Comparison of ENCODE assay signal across 10 cellular contexts in the genomic region with DNA sequence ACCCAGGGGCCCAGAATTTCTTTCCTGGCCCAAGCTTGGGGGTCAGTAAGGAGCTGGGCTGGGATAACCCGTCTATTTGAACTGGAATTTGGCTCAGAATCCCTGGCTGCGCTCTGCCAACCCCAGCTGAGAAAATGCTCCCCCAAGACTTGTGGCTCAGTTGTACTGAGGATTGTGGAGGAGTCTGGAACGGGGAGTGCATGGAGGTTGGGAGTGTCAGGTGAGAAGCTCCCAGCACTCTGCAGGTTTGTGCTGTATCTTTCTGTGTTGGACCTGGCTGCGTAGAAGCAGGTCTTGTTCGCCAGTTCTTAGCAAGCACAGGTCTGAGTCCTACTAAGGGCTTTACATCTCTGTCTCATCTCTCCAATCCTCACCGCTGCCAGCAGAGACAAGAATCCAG. TPM values are rescaled to one million over a fixed set of nuclear protein-coding genes. Genes with fewer than 3 reads are reported as not detected.
A peak's percentile ranks its signal among the peaks of the same experiment; 100 is the strongest.
DNase-seq lines count a peak whose midpoint lies in the region; ATAC-seq and TF ChIP-seq lines count a peak whose summit lies in the region.
"Had no signal": no experiment of that assay in that cellular context is flagged by ENCODE, and none has a peak within 500 bp of the region (broad histone marks: within the 10 kb centered on the region; RNA-seq: fewer than 3 reads in every experiment).

No MANE protein-coding gene starts in this region.

- H3K4me1 ChIP-seq in aorta (ENCODE audit: control insufficient read depth in 1 of 2, insufficient read depth in 2 of 2, low read length in 2 of 2): no peaks in the 10 kb centered on the region

- no peak for DNase-seq in natural killer cell treated with Interleukin-12 subunit alpha and Interleukin-12 subunit beta and Interleukin-15 and Interleukin-18, amount 100 ng/mL, for 72 hours (ENCODE audit: low spot score)
- DNase-seq in natural killer cell: no peak
- no peak for DNase-seq in endothelial cell (ENCODE audit: low spot score)
- DNase-seq in nephron progenitor cell: no peak
- DNase-seq in aorta: no peak
- no peak for DNase-seq in NCI-H345 treated with DMSO at 0.1 percent for 48 hours (lab: John Stamatoyannopoulos, UW; ENCODE audit: unreplicated experiment)
- DNase-seq in globus pallidus (ENCODE audit: low spot score): no peak
- DNase-seq: COR-L47 had no signal

- no peak for ATAC-seq in natural killer cell treated with Interleukin-12 subunit alpha and Interleukin-12 subunit beta and Interleukin-15 and Interleukin-18, amount 100 ng/mL, for 72 hours
- no peak for ATAC-seq in natural killer cell
- peak; percentile 24 for ATAC-seq in aorta (ENCODE audit: low FRiP score)
- ATAC-seq in HG02840 (IDR thresholded peaks at IDR 0.05; ENCODE audit: low FRiP score, unreplicated experiment): no peak

- H3K27ac Mint-ChIP-seq in natural killer cell treated with Interleukin-12 subunit alpha and Interleukin-12 subunit beta and Interleukin-15 and Interleukin-18, amount 100 ng/mL, for 72 hours: no peak overlapping the region
- H3K27ac Mint-ChIP-seq in natural killer cell (no peak overlapping the region), endothelial cell (ENCODE audit: unreplicated experiment) (peak overlapping the region; percentile 2), nephron progenitor cell (no peak overlapping the region)

- peaks cover 22 to 28% of the 10 kb centered on the region in 2 donors for H3K27me3 Mint-ChIP-seq in natural killer cell treated with Interleukin-12 subunit alpha and Interleukin-12 subunit beta and Interleukin-15 and Interleukin-18, amount 100 ng/mL, for 72 hours
- H3K27me3 Mint-ChIP-seq in natural killer cell (ENCODE audit: low read depth in 2 of 2): peaks cover 23 to 26% of the 10 kb centered on the region in 2 donors
- peaks cover 24% of the 10 kb centered on the region for H3K27me3 Mint-ChIP-seq in endothelial cell (ENCODE audit: unreplicated experiment)
- peaks cover 61% of the 10 kb centered on the region for H3K27me3 Mint-ChIP-seq in nephron progenitor cell (ENCODE audit: low read depth, poor library complexity)

- H3K4me3 Mint-ChIP-seq in natural killer cell treated with Interleukin-12 subunit alpha and Interleukin-12 subunit beta and Interleukin-15 and Interleukin-18, amount 100 ng/mL, for 72 hours: peak overlapping the region; percentile 19
- no peak overlapping the region for H3K4me3 Mint-ChIP-seq in natural killer cell
- no peak overlapping the region for H3K4me3 Mint-ChIP-seq in endothelial cell (ENCODE audit: unreplicated experiment)
- peak overlapping the region; percentile 74 for H3K4me3 Mint-ChIP-seq in nephron progenitor cell

- H3K9me3 Mint-ChIP-seq in natural killer cell treated with Interleukin-12 subunit alpha and Interleukin-12 subunit beta and Interleukin-15 and Interleukin-18, amount 100 ng/mL, for 72 hours: no peaks in the 10 kb centered on the region
- H3K9me3 Mint-ChIP-seq in natural killer cell: no peaks in the 10 kb centered on the region
- no peaks in the 10 kb centered on the region for H3K9me3 Mint-ChIP-seq in endothelial cell (ENCODE audit: unreplicated experiment)
- H3K9me3 Mint-ChIP-seq in nephron progenitor cell: peaks cover 4% of the 10 kb centered on the region

- peaks cover 15 to 16% of the 10 kb centered on the region in 2 donors for H3K4me1 Mint-ChIP-seq in natural killer cell treated with Interleukin-12 subunit alpha and Interleukin-12 subunit beta and Interleukin-15 and Interleukin-18, amount 100 ng/mL, for 72 hours (ENCODE audit: low read depth in 2 of 2)
- H3K4me1 Mint-ChIP-seq in natural killer cell: peaks cover 24 to 29% of the 10 kb centered on the region in 2 donors
- peaks cover 23% of the 10 kb centered on the region for H3K4me1 Mint-ChIP-seq in endothelial cell (ENCODE audit: unreplicated experiment)
- peaks cover 33% of the 10 kb centered on the region for H3K4me1 Mint-ChIP-seq in nephron progenitor cell

- intact Hi-C loops in natural killer cell (cut with micrococcal nuclease): no loop called here
- intact Hi-C loops in aorta (cut with DNase I): loop anchor here (5.0 kb wide), 1 partner anchor 59 kb away; a partner anchor contains a TSS

- H3K36me3 Mint-ChIP-seq in natural killer cell treated with Interleukin-12 subunit alpha and Interleukin-12 subunit beta and Interleukin-15 and Interleukin-18, amount 100 ng/mL, for 72 hours: no peaks in the 10 kb centered on the region
- H3K36me3 Mint-ChIP-seq in natural killer cell (no peaks in the 10 kb centered on the region), endothelial cell (ENCODE audit: low read depth, unreplicated experiment) (peaks cover 11% of the 10 kb centered on the region), nephron progenitor cell (ENCODE audit: low read depth) (peaks cover 14% of the 10 kb centered on the region)

- H3K9me3 ChIP-seq in aorta (ENCODE audit: control insufficient read depth, low read length): no peaks in the 10 kb centered on the region

- no peak overlapping the region for H3K4me3 ChIP-seq in aorta (ENCODE audit: low read length in 2 of 2)

- peak overlapping the region in 1 of 2 donors; percentile 72 for H3K27ac ChIP-seq in aorta (ENCODE audit: low read depth in 1 of 2, low read length in 2 of 2)
- H3K27ac ChIP-seq: KMS-11 had no signal

- H3K36me3 ChIP-seq in aorta (ENCODE audit: control insufficient read depth in 1 of 2, insufficient read depth in 2 of 2, low read length in 1 of 2): no peaks in the 10 kb centered on the region

- WGBS in aorta, 2 donors: 35 to 42% methylated on average over 6 of the region's 6 CpGs

- TF ChIP-seq CTCF in natural killer cell (IDR thresholded peaks at IDR 0.05) (no peak), endothelial cell (IDR thresholded peaks at IDR 0.05; ENCODE audit: unreplicated experiment) (no peak), nephron progenitor cell (IDR thresholded peaks at IDR 0.05) (no peak)

- no peaks in the 10 kb centered on the region for H3K27me3 ChIP-seq in aorta (ENCODE audit: control insufficient read depth in 1 of 2, insufficient read depth in 2 of 2, low read length in 1 of 2)

RNA-seq across cellular contexts. Expression of a gene that starts 1.6 kb away (rescaled TPM):
- under 1 TPM in 1 of 2 donors, not detected in 1; 0.31 TPM for total RNA-seq in natural killer cell treated with Interleukin-12 subunit alpha and Interleukin-12 subunit beta and Interleukin-15 and Interleukin-18, amount 100 ng/mL, for 72 hours
- 1 to 10 TPM in 1 of 3 donors, under 1 TPM in 2; 0.75 to 1.5 (median 0.94) TPM for total RNA-seq in natural killer cell
- total RNA-seq in endothelial cell (ENCODE audit: unreplicated experiment): 9.7 TPM
- 10 to 100 TPM; 25.7 to 51.3 TPM for total RNA-seq in aorta
- polyA plus RNA-seq in aorta: 10 to 100 TPM; 31.2 to 37.3 TPM

RNA-seq across cellular contexts. Expression of a gene that starts 53.3 kb away (rescaled TPM):
- total RNA-seq in natural killer cell treated with Interleukin-12 subunit alpha and Interleukin-12 subunit beta and Interleukin-15 and Interleukin-18, amount 100 ng/mL, for 72 hours: 1 to 10 TPM; 4.7 to 6.3 TPM
- total RNA-seq in natural killer cell (1 to 10 TPM; 4.5 to 7.8 (median 5.7) TPM), endothelial cell (ENCODE audit: unreplicated experiment) (26.0 TPM), aorta (10 to 100 TPM; 12.5 to 35.4 TPM)
- polyA plus RNA-seq in aorta: 1 to 10 TPM; 3.6 to 5.1 TPM

Comparison
In these comparisons a context has a peak if more than half of its experiments do, and no peak if none do; other contexts are left out.
1. H3K4me3 Mint-ChIP-seq: peak in natural killer cell treated with Interleukin-12 subunit alpha and Interleukin-12 subunit beta and Interleukin-15 and Interleukin-18, amount 100 ng/mL, for 72 hours (single experiment) and nephron progenitor cell (single experiment); none in natural killer cell (single experiment) and endothelial cell (single experiment).